In genomic region chr5:5886812-5887486, GRCh38 we compare ENCODE assay signal across 8 cellular contexts.
DNase-seq lines count a peak whose midpoint lies in the region; ATAC-seq and TF ChIP-seq lines count a peak whose summit lies in the region.

No MANE protein-coding gene starts in this region.

- no peaks in the 10 kb centered on the region for H3K4me1 ChIP-seq in cardiac muscle cell (ENCODE audit: low read depth)

- peak; percentile 86 for ATAC-seq in HG03354 (IDR thresholded peaks at IDR 0.05; ENCODE audit: poor library complexity, severe bottlenecking, unreplicated experiment)

- DNase-seq in cardiac muscle cell (ENCODE audit: low read depth in 1 of 2, low spot score in 1 of 2) (peak in 1 of 2 donors; percentile 36), cardiac septum (ENCODE audit: low spot score) (no peak), T-helper 9 cell (peak; percentile 4), germinal center (ENCODE audit: low spot score) (peak; percentile 79), middle frontal gyrus (ENCODE audit: extremely low spot score, low spot score) (no peak), OCI-M1 (lab: John Stamatoyannopoulos, UW) (no peak)
- peak; percentile 21 for DNase-seq in stimulated activated CD8-positive, alpha-beta memory T cell treated with anti-CD3 and anti-CD28 coated beads, Interleukin-15, amount 100 ng/mL, for 24 hours (ENCODE audit: low read depth)

- no peaks in the 10 kb centered on the region for H3K36me3 ChIP-seq in cardiac muscle cell

- TF ChIP-seq CTCF in cardiac muscle cell (IDR thresholded peaks at IDR 0.05; ENCODE audit: low read depth, low read length): peak; percentile 2

- no peak overlapping the region for H3K27ac ChIP-seq in cardiac muscle cell

- H3K4me3 ChIP-seq in cardiac muscle cell: no peak overlapping the region

- no peaks in the 10 kb centered on the region for H3K9me3 ChIP-seq in cardiac muscle cell (ENCODE audit: low read depth)

- peaks cover 41% of the 10 kb centered on the region for H3K27me3 ChIP-seq in cardiac muscle cell

- intact Hi-C loops in cardiac septum (cut with DNase I): loop anchor here (10.0 kb wide), 1 partner anchor 192 kb away; no protein-coding TSS in a partner anchor

Comparison
In these comparisons a context has a peak if more than half of its experiments do, and no peak if none do; other contexts are left out.
1. DNase-seq: peak in T-helper 9 cell (single experiment), germinal center (single experiment) and stimulated activated CD8-positive, alpha-beta memory T cell treated with anti-CD3 and anti-CD28 coated beads, Interleukin-15, amount 100 ng/mL, for 24 hours (single experiment); none in cardiac septum (single experiment), middle frontal gyrus (single experiment) and OCI-M1 (single experiment).